9 cellular contexts compared by ENCODE assay signal in genomic region chrX:46628406-46629371, GRCh38. TPM values are rescaled to one million over a fixed set of nuclear protein-coding genes. Genes with fewer than 3 reads are reported as not detected.
A peak's percentile ranks its signal among the peaks of the same experiment; 100 is the strongest.
DNase-seq lines count a peak whose midpoint lies in the region; ATAC-seq and TF ChIP-seq lines count a peak whose summit lies in the region.
"Had no signal": no experiment of that assay in that cellular context is flagged by ENCODE, and none has a peak within 500 bp of the region (broad histone marks: within the 10 kb centered on the region; RNA-seq: fewer than 3 reads in every experiment).

No MANE protein-coding gene starts in this region.

- POLR2A ChIA-PET in activated CD4-positive, alpha-beta memory T cell treated with anti-CD3 and anti-CD28 coated beads, Interleukin-2, amount 10 ng/mL, durations not matched to agents 7 days and 5 days (lab: Charles Lee) = interaction anchor here (0.8 to 3.8 kb wide), 6 partner anchors 11 to 83 kb away, joined by 3 to 19 read pairs (median 4); partner anchors contain the start of gene ZNF674

- CTCF ChIA-PET in activated CD4-positive, alpha-beta memory T cell treated with anti-CD3 and anti-CD28 coated beads, Interleukin-2, amount 10 ng/mL, durations not matched to agents 7 days and 5 days (lab: Charles Lee) = interaction anchor here (1.1 to 1.4 kb wide), 3 partner anchors 9 to 56 kb away, joined by 3 to 4 read pairs (median 3); no protein-coding TSS in a partner anchor

- peak overlapping the region; percentile 62 for H3K27ac ChIP-seq in C4-2B
- H3K27ac ChIP-seq: epithelial cell of prostate had no signal

- TF ChIP-seq CTCF in C4-2B (conservative IDR thresholded peaks at IDR 0.05) = no peak

- no peak overlapping the region for H3K4me3 Mint-ChIP-seq in activated CD4-positive, alpha-beta memory T cell treated with anti-CD3 and anti-CD28 coated beads, Interleukin-2, amount 10 ng/mL, durations not matched to agents 7 days and 5 days

- TF ChIP-seq POLR2A in GM19099 (IDR thresholded peaks at IDR 0.05; ENCODE audit: extremely low read depth, insufficient read length, low read depth) = peak; percentile 35

- H3K27ac Mint-ChIP-seq in activated CD4-positive, alpha-beta memory T cell treated with anti-CD3 and anti-CD28 coated beads, Interleukin-2, amount 10 ng/mL, durations not matched to agents 7 days and 5 days = peak overlapping the region; percentile 80

- H3K27me3 Mint-ChIP-seq in activated CD4-positive, alpha-beta memory T cell treated with anti-CD3 and anti-CD28 coated beads, Interleukin-2, amount 10 ng/mL, durations not matched to agents 7 days and 5 days = no peaks in the 10 kb centered on the region

- peak; percentile 88 for ATAC-seq in HG03103 (IDR thresholded peaks at IDR 0.05; ENCODE audit: low read depth, unreplicated experiment)

- no peak for DNase-seq in activated CD4-positive, alpha-beta memory T cell treated with anti-CD3 and anti-CD28 coated beads, Interleukin-2, amount 10 ng/mL, durations not matched to agents 7 days and 5 days
- DNase-seq in medulla oblongata (ENCODE audit: extremely low spot score) (peak; percentile 60), COLO829 (ENCODE audit: low spot score) (no peak), COLO668 (lab: John Stamatoyannopoulos, UW; ENCODE audit: unreplicated experiment) (no peak), T-helper 9 cell (no peak)

- H3K36me3 Mint-ChIP-seq in activated CD4-positive, alpha-beta memory T cell treated with anti-CD3 and anti-CD28 coated beads, Interleukin-2, amount 10 ng/mL, durations not matched to agents 7 days and 5 days (ENCODE audit: low read depth) = peaks cover 28% of the 10 kb centered on the region

- H3K4me1 Mint-ChIP-seq in activated CD4-positive, alpha-beta memory T cell treated with anti-CD3 and anti-CD28 coated beads, Interleukin-2, amount 10 ng/mL, durations not matched to agents 7 days and 5 days = peaks cover 48% of the 10 kb centered on the region

- no peaks in the 10 kb centered on the region for H3K9me3 Mint-ChIP-seq in activated CD4-positive, alpha-beta memory T cell treated with anti-CD3 and anti-CD28 coated beads, Interleukin-2, amount 10 ng/mL, durations not matched to agents 7 days and 5 days

RNA-seq across cellular contexts. Expression of gene CHST7, which starts 55.1 kb away (rescaled TPM):
- total RNA-seq in activated CD4-positive, alpha-beta memory T cell treated with anti-CD3 and anti-CD28 coated beads, Interleukin-2, amount 10 ng/mL, durations not matched to agents 7 days and 5 days = 10 to 100 TPM; 11.5 to 11.8 TPM
